Comparison of ENCODE assay signal across 12 cellular contexts in genomic region chr5:168681556-168682183, GRCh38.
A peak's percentile ranks its signal among the peaks of the same experiment; 100 is the strongest.
DNase-seq lines count a peak whose midpoint lies in the region; ATAC-seq and TF ChIP-seq lines count a peak whose summit lies in the region.
"Had no signal": no experiment of that assay in that cellular context is flagged by ENCODE, and none has a peak within 500 bp of the region (broad histone marks: within the 10 kb centered on the region; RNA-seq: fewer than 3 reads in every experiment).

No MANE protein-coding gene starts in this region.

- DNase-seq in activated naive CD4-positive, alpha-beta T cell treated with anti-CD3 and anti-CD28 coated beads, Interleukin-2, amount 50 U/mL, for 72 hours (ENCODE audit: low spot score in 2 of 2) = peak in 1 of 2 donors; percentile 8
- DNase-seq in activated naive CD4-positive, alpha-beta T cell treated with anti-CD3 and anti-CD28 coated beads, Interleukin-2, amount 50 U/mL, for 16 hours = no peak
- DNase-seq in endodermal cell = peak; percentile 59
- DNase-seq in lung (ENCODE audit: low spot score) = no peak
- no peak for DNase-seq in upper lobe of left lung
- DNase-seq in NCI-H510A (lab: John Stamatoyannopoulos, UW) = no peak
- DNase-seq in NCI-H2196 treated with DMSO at 0.1 percent for 48 hours (lab: John Stamatoyannopoulos, UW; ENCODE audit: unreplicated experiment) = no peak
- DNase-seq: cerebellar nuclear complex, islet precursor cell had no signal

- ATAC-seq in activated naive CD4-positive, alpha-beta T cell treated with anti-CD3 and anti-CD28 coated beads, Interleukin-2, amount 50 U/mL, for 72 hours = peak; percentile 61 to 66
- ATAC-seq in lung (ENCODE audit: insufficient read depth, low FRiP score) (peak; percentile 29), upper lobe of left lung (ENCODE audit: low FRiP score in 2 of 2) (peak; percentile 22 to 50), HG02610 (IDR thresholded peaks at IDR 0.05; ENCODE audit: unreplicated experiment) (no peak)
- ATAC-seq: HCT116 had no signal

- WGBS in endodermal cell (ENCODE audit: insufficient coverage in 1 of 2, insufficient read length in 1 of 2), 2 experiments = 77 to 90% methylated on average over 2 to 4 of the region's 4 CpGs
- 57 to 62% methylated on average over 4 of the region's 4 CpGs for WGBS in lung, 2 donors
- WGBS in upper lobe of left lung, 2 donors = 59 to 71% methylated on average over 4 of the region's 4 CpGs

- H3K4me1 ChIP-seq in endodermal cell (ENCODE audit: control insufficient read depth, insufficient read depth, low read length) (no peaks in the 10 kb centered on the region), lung (ENCODE audit: control insufficient read depth in 2 of 2, insufficient read depth in 2 of 2, low read length in 2 of 2) (peaks cover 0 to 3% of the 10 kb centered on the region in 2 donors), upper lobe of left lung (peaks cover 0 to 6% (median 1%) of the 10 kb centered on the region in 4 donors)

- no peak for TF ChIP-seq EP300 in upper lobe of left lung (IDR thresholded peaks at IDR 0.05)

- H3K4me3 ChIP-seq in endodermal cell (ENCODE audit: low read length) (no peak overlapping the region), lung (no peak overlapping the region), upper lobe of left lung (no peak overlapping the region)

- no peaks in the 10 kb centered on the region for H3K9me3 Mint-ChIP-seq in activated naive CD4-positive, alpha-beta T cell treated with anti-CD3 and anti-CD28 coated beads, Interleukin-2, amount 50 U/mL, for 72 hours
- no peaks in the 10 kb centered on the region for H3K9me3 Mint-ChIP-seq in endodermal cell

- no peak overlapping the region for H3K9ac ChIP-seq in endodermal cell (ENCODE audit: extremely low read depth, low read length, poor library complexity, severe bottlenecking)

- H3K27ac Mint-ChIP-seq in activated naive CD4-positive, alpha-beta T cell treated with anti-CD3 and anti-CD28 coated beads, Interleukin-2, amount 50 U/mL, for 72 hours = peak overlapping the region; percentile 62 to 81
- no peak overlapping the region for H3K27ac Mint-ChIP-seq in endodermal cell
- H3K27ac Mint-ChIP-seq: CD14-positive monocyte had no signal

- H3K36me3 ChIP-seq in endodermal cell (ENCODE audit: control insufficient read depth, insufficient read depth, low read length) (no peaks in the 10 kb centered on the region), lung (ENCODE audit: control insufficient read depth in 2 of 2, insufficient read depth in 2 of 2, low read length in 2 of 2) (no peaks in the 10 kb centered on the region), upper lobe of left lung (no peaks in the 10 kb centered on the region)

- H3K9me3 ChIP-seq in endodermal cell (ENCODE audit: control insufficient read depth, low read length) (no peaks in the 10 kb centered on the region), lung (ENCODE audit: control insufficient read depth in 2 of 2, insufficient read depth in 1 of 2, low read length in 1 of 2) (no peaks in the 10 kb centered on the region), upper lobe of left lung (no peaks in the 10 kb centered on the region)

- no peaks in the 10 kb centered on the region for H3K36me3 Mint-ChIP-seq in activated naive CD4-positive, alpha-beta T cell treated with anti-CD3 and anti-CD28 coated beads, Interleukin-2, amount 50 U/mL, for 72 hours
- H3K36me3 Mint-ChIP-seq in endodermal cell (ENCODE audit: low read depth) = no peaks in the 10 kb centered on the region
- H3K36me3 Mint-ChIP-seq: CD14-positive monocyte had no signal

- no peak overlapping the region for H3K4me3 Mint-ChIP-seq in endodermal cell
- H3K4me3 Mint-ChIP-seq: CD14-positive monocyte had no signal

- H3K27me3 ChIP-seq in endodermal cell (ENCODE audit: control insufficient read depth, insufficient read depth, low read length, poor library complexity, severe bottlenecking) (no peaks in the 10 kb centered on the region), lung (ENCODE audit: control insufficient read depth, insufficient read depth) (no peaks in the 10 kb centered on the region), upper lobe of left lung (no peaks in the 10 kb centered on the region)

- H3K4me1 Mint-ChIP-seq in endodermal cell = peaks cover 3% of the 10 kb centered on the region

- TF ChIP-seq CTCF in endodermal cell (conservative IDR thresholded peaks at IDR 0.05) (peak; percentile 53), lung (IDR thresholded peaks at IDR 0.05; ENCODE audit: control extremely low read depth, extremely low read depth) (no peak), upper lobe of left lung (IDR thresholded peaks at IDR 0.05) (no peak)

- TF ChIP-seq POLR2A in upper lobe of left lung (IDR thresholded peaks at IDR 0.05) = no peak

- H3K27ac ChIP-seq in endodermal cell (ENCODE audit: low read depth, low read length) (no peak overlapping the region), lung (ENCODE audit: low read depth in 1 of 2, low read length in 1 of 2) (peak overlapping the region in 1 of 2 donors; percentile 49), upper lobe of left lung (peak overlapping the region in 2 of 4 donors; percentile 49 to 60)

- peaks cover 11% of the 10 kb centered on the region for H3K27me3 Mint-ChIP-seq in endodermal cell (ENCODE audit: insufficient read depth)
